Comparison of ENCODE assay signal across 33 cellular contexts in the genomic region with DNA sequence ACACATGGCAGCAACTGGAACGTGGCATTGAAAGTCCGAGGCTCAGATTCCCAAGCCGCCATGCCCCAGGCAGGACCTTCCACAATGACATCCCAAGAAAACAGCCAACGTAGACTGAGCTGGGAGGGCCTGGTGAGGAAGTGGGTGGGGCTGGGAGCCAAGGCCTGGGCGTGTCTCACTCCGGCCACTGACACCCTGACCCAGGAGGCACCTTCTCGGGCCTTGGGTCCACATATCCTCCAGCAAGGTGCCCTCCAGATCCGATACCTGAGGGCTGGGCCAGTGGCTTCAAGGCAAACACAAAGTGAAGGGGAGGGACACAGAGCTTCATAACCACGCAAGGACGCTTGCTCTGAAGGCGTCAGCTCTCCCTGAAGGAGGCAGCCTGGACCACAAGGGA. TPM values are rescaled to one million over a fixed set of nuclear protein-coding genes. Genes with fewer than 3 reads are reported as not detected.
DNase-seq lines count a peak whose midpoint lies in the region; ATAC-seq, FAIRE-seq and TF ChIP-seq lines count a peak whose summit lies in the region.
"Had no signal": no experiment of that assay in that cellular context is flagged by ENCODE, and none has a peak within 500 bp of the region (broad histone marks: within the 10 kb centered on the region; RNA-seq: fewer than 3 reads in every experiment).

No MANE protein-coding gene starts in this region.

- POLR2A ChIA-PET in HepG2 (lab: Yijun Ruan, JAX), result interaction anchor here (1.2 kb wide), 1 partner anchor 9 kb away, joined by 3 read pairs; no protein-coding TSS in a partner anchor

- no peaks in the 10 kb centered on the region for H3K9me3 Mint-ChIP-seq in endodermal cell
- no peaks in the 10 kb centered on the region for H3K9me3 Mint-ChIP-seq in stimulated activated naive CD8-positive, alpha-beta T cell treated with anti-CD3 and anti-CD28 coated beads, Interleukin-15, amount 100 ng/mL, for 72 hours
- H3K9me3 Mint-ChIP-seq: activated naive CD8-positive, alpha-beta T cell treated with anti-CD3 and anti-CD28 coated beads, Interleukin-2, amount 50 U/mL, for 24 hours; activated T-cell treated with anti-CD3 and anti-CD28 coated beads, Interleukin-2, amount 50 U/mL, for 72 hours; central memory CD8-positive, alpha-beta T cell; IgD-negative memory B cell; immature natural killer cell; memory B cell; stimulated activated memory B cell treated with anti-CD40 and anti-IgM and Interleukin-4, amounts not matched to agents 10 μg/mL and 1 μg/mL and 100 μg/mL, for 72 hours; T-helper 1 cell treated with Interleukin-12 subunit alpha and Interleukin-12 subunit beta and Interleukin-4 antibody, amounts not matched to agents 30 μg/mL and 1 μg/mL, for 36 hours had no signal

- no peak for TF ChIP-seq POLR2A in right lobe of liver (IDR thresholded peaks at IDR 0.05)
- TF ChIP-seq POLR2A in HepG2 (IDR thresholded peaks at IDR 0.05; ENCODE audit: insufficient read depth in 1 of 2, low read depth in 2 of 2, low read length in 2 of 2), result no peak

- H3K4me1 ChIP-seq in right lobe of liver, result peaks cover 0 to 29% (median 15%) of the 10 kb centered on the region in 4 donors
- peaks cover 7% of the 10 kb centered on the region; the same call in 1 of the 2 replicates for H3K4me1 ChIP-seq in HepG2 (ENCODE audit: insufficient read depth, low read length)
- no peaks in the 10 kb centered on the region for H3K4me1 ChIP-seq in endodermal cell (ENCODE audit: control insufficient read depth, insufficient read depth, low read length)
- H3K4me1 ChIP-seq in muscle layer of duodenum (ENCODE audit: control insufficient read depth in 1 of 2, insufficient read depth in 2 of 2, low read length in 2 of 2), result peaks cover 8 to 11% of the 10 kb centered on the region in 2 donors
- H3K4me1 ChIP-seq: psoas muscle had no signal

- no peaks in the 10 kb centered on the region for H3K79me2 ChIP-seq in HepG2 (ENCODE audit: insufficient read depth, low read length)

- no peak for FAIRE-seq in HepG2 (lab: Jason Lieb, UNC)

- WGBS in right lobe of liver (ENCODE audit: insufficient coverage, low coverage, low lambda C conversion rate, missing lambda C conversion rate), result 100% methylated on average over 1 of the region's 11 CpGs
- WGBS in HepG2 (ENCODE audit: low lambda C conversion rate), result 97% methylated on average over 4 of the region's 11 CpGs
- WGBS in endodermal cell (ENCODE audit: insufficient coverage in 1 of 2, insufficient read length in 1 of 2), 2 experiments, result 91 to 100% methylated on average over 3 to 11 of the region's 11 CpGs

- peaks cover 4% of the 10 kb centered on the region for H4K20me1 ChIP-seq in HepG2 (ENCODE audit: insufficient read depth, low read length)

- DNase-seq in right lobe of liver, result peak in 2 of 3 donors; percentile 45 to 59
- no peak for DNase-seq in HepG2 (ENCODE audit: low spot score)
- no peak for DNase-seq in endodermal cell
- no peak for DNase-seq in NCI-H82 treated with DMSO at 0.1 percent for 48 hours (lab: John Stamatoyannopoulos, UW; ENCODE audit: unreplicated experiment)
- DNase-seq in sciatic nerve (ENCODE audit: low spot score), result no peak
- no peak for DNase-seq in stimulated activated naive CD8-positive, alpha-beta T cell treated with anti-CD3 and anti-CD28 coated beads, Interleukin-15, amount 100 ng/mL, for 72 hours
- no peak for DNase-seq in OCI-M2 (lab: John Stamatoyannopoulos, UW; ENCODE audit: unreplicated experiment)
- DNase-seq: 8988T; activated CD4-positive, alpha-beta T cell treated with anti-CD3 and anti-CD28 coated beads, Interleukin-2, amount 50 U/mL, for 4 hours; activated CD4-positive, CD25-positive, alpha-beta regulatory T cell; activated naive CD4-positive, alpha-beta T cell; activated naive CD8-positive, alpha-beta T cell treated with anti-CD3 and anti-CD28 coated beads, Interleukin-2, amount 50 U/mL, for 24 hours; activated T-cell treated with anti-CD3 and anti-CD28 coated beads, Interleukin-2, amount 50 U/mL, for 72 hours; CD4-positive, CD25-positive, alpha-beta regulatory T cell; DMS79 treated with DMSO at 0.1 percent for 48 hours; GF-D8; immature natural killer cell; naive thymus-derived CD4-positive, alpha-beta T cell; NCI-H1092 treated with DMSO at 0.1 percent for 48 hours; NCI-H187; NCI-H2171 treated with DMSO at 0.1 percent for 48 hours; NCI-H510A; nucleus accumbens; SK-N-SH had no signal

- no peak overlapping the region for H3K4me3 Mint-ChIP-seq in endodermal cell
- no peak overlapping the region for H3K4me3 Mint-ChIP-seq in stimulated activated naive CD8-positive, alpha-beta T cell treated with anti-CD3 and anti-CD28 coated beads, Interleukin-15, amount 100 ng/mL, for 72 hours
- H3K4me3 Mint-ChIP-seq: activated naive CD8-positive, alpha-beta T cell treated with anti-CD3 and anti-CD28 coated beads, Interleukin-2, amount 50 U/mL, for 24 hours; activated T-cell treated with anti-CD3 and anti-CD28 coated beads, Interleukin-2, amount 50 U/mL, for 72 hours; CD4-positive, CD25-positive, alpha-beta regulatory T cell; central memory CD8-positive, alpha-beta T cell; IgD-negative memory B cell; immature natural killer cell; memory B cell; naive thymus-derived CD4-positive, alpha-beta T cell; stimulated activated memory B cell treated with anti-CD40 and anti-IgM and Interleukin-4, amounts not matched to agents 10 μg/mL and 1 μg/mL and 100 μg/mL, for 72 hours; T-helper 1 cell treated with Interleukin-12 subunit alpha and Interleukin-12 subunit beta and Interleukin-4 antibody, amounts not matched to agents 30 μg/mL and 1 μg/mL, for 36 hours had no signal

- H3K4me2 ChIP-seq in HepG2 (ENCODE audit: low read depth, low read length), result no peak overlapping the region
- H3K4me2 ChIP-seq: SK-N-SH had no signal

- H3K4me1 Mint-ChIP-seq in endodermal cell, result no peaks in the 10 kb centered on the region
- peaks cover 31% of the 10 kb centered on the region for H3K4me1 Mint-ChIP-seq in stimulated activated naive CD8-positive, alpha-beta T cell treated with anti-CD3 and anti-CD28 coated beads, Interleukin-15, amount 100 ng/mL, for 72 hours
- H3K4me1 Mint-ChIP-seq: activated naive CD8-positive, alpha-beta T cell treated with anti-CD3 and anti-CD28 coated beads, Interleukin-2, amount 50 U/mL, for 24 hours; central memory CD8-positive, alpha-beta T cell; immature natural killer cell had no signal

- no peaks in the 10 kb centered on the region for H3K27me3 ChIP-seq in right lobe of liver
- no peaks in the 10 kb centered on the region for H3K27me3 ChIP-seq in HepG2 (ENCODE audit: control insufficient read depth in 1 of 2, insufficient read depth in 2 of 2, low read length in 2 of 2)
- H3K27me3 ChIP-seq in endodermal cell (ENCODE audit: control insufficient read depth, insufficient read depth, low read length, poor library complexity, severe bottlenecking), result no peaks in the 10 kb centered on the region
- H3K27me3 ChIP-seq in muscle layer of duodenum (ENCODE audit: low read depth, low read length), result no peaks in the 10 kb centered on the region
- H3K27me3 ChIP-seq: gastroesophageal sphincter had no signal

- H3K9ac ChIP-seq in HepG2 (ENCODE audit: insufficient read depth, low read depth, low read length) (no peak overlapping the region), endodermal cell (ENCODE audit: extremely low read depth, low read length, poor library complexity, severe bottlenecking) (no peak overlapping the region)
- H3K9ac ChIP-seq: SK-N-SH had no signal

- no peak for TF ChIP-seq EP300 in HepG2 (IDR thresholded peaks at IDR 0.05; ENCODE audit: low read depth in 2 of 2, low read length in 2 of 2)
- TF ChIP-seq EP300 in HepG2 (CRISPR knock-in tag; IDR thresholded peaks at IDR 0.05; ENCODE audit: borderline replicate concordance), result no peak

- peaks cover 29% of the 10 kb centered on the region for H3K36me3 Mint-ChIP-seq in endodermal cell (ENCODE audit: low read depth)
- H3K36me3 Mint-ChIP-seq: immature natural killer cell had no signal

- H3K27ac Mint-ChIP-seq in endodermal cell, result peak overlapping the region; percentile 26
- H3K27ac Mint-ChIP-seq in stimulated activated naive CD8-positive, alpha-beta T cell treated with anti-CD3 and anti-CD28 coated beads, Interleukin-15, amount 100 ng/mL, for 72 hours, result no peak overlapping the region
- H3K27ac Mint-ChIP-seq: activated naive CD8-positive, alpha-beta T cell treated with anti-CD3 and anti-CD28 coated beads, Interleukin-2, amount 50 U/mL, for 24 hours; activated T-cell treated with anti-CD3 and anti-CD28 coated beads, Interleukin-2, amount 50 U/mL, for 72 hours; immature natural killer cell; memory B cell; naive thymus-derived CD4-positive, alpha-beta T cell; stimulated activated memory B cell treated with anti-CD40 and anti-IgM and Interleukin-4, amounts not matched to agents 10 μg/mL and 1 μg/mL and 100 μg/mL, for 72 hours; T-helper 1 cell treated with Interleukin-12 subunit alpha and Interleukin-12 subunit beta and Interleukin-4 antibody, amounts not matched to agents 30 μg/mL and 1 μg/mL, for 36 hours had no signal

- no peak overlapping the region for H3K4me3 ChIP-seq in right lobe of liver
- no peak overlapping the region for H3K4me3 ChIP-seq in HepG2 (replicated peaks in 1 of 3; ENCODE audit: insufficient read depth in 1 of 3, low read depth in 2 of 3, low read length in 3 of 3)
- no peak overlapping the region for H3K4me3 ChIP-seq in endodermal cell (ENCODE audit: low read length)
- H3K4me3 ChIP-seq in muscle layer of duodenum (ENCODE audit: low read depth in 1 of 2, low read length in 2 of 2), result no peak overlapping the region
- H3K4me3 ChIP-seq: gastroesophageal sphincter, psoas muscle had no signal

- CTCF ChIA-PET in HepG2 (lab: Yijun Ruan, JAX; ENCODE audit: low intra/inter-chr PET ratio, low total read pairs), result no interaction called here

- H3K27ac ChIP-seq in right lobe of liver (no peak overlapping the region), HepG2 (ENCODE audit: extremely low read length, insufficient read depth, low read length) (no peak overlapping the region), endodermal cell (ENCODE audit: low read depth, low read length) (no peak overlapping the region), muscle layer of duodenum (ENCODE audit: low read length) (peak overlapping the region; percentile 23)
- H3K27ac ChIP-seq: gastroesophageal sphincter, psoas muscle had no signal

- BruUV-seq in HepG2 (replicated peaks; lab: Mats Ljungman, UMichigan), result no TSS peak

- in situ Hi-C loops in HepG2 (cut with HindIII; ENCODE audit: extremely low pct_ligation_motif_present, low pct_unique_long_range_greater_than_20kb), result no loop called here

- intact Hi-C loops in right lobe of liver (cut with DNase I), result no loop called here
- intact Hi-C loops in HepG2 (cut with micrococcal nuclease; ENCODE audit: unreplicated experiment), result no loop called here
- intact Hi-C loops in sciatic nerve (cut with DNase I), result no loop called here

- H2AFZ ChIP-seq in HepG2 (ENCODE audit: low read length), result no peak overlapping the region

- no peak for TF ChIP-seq CTCF in right lobe of liver (IDR thresholded peaks at IDR 0.05)
- no peak for TF ChIP-seq CTCF in HepG2 (CRISPR knock-in tag; IDR thresholded peaks at IDR 0.05)
- no peak for TF ChIP-seq CTCF in endodermal cell (conservative IDR thresholded peaks at IDR 0.05)

- H3K36me3 ChIP-seq in right lobe of liver, result peaks cover 0 to 8% (median 0%) of the 10 kb centered on the region in 4 donors
- peaks cover 8 to 28% of the 10 kb centered on the region in 2 experiments for H3K36me3 ChIP-seq in HepG2 (replicated peaks in 1 of 2; ENCODE audit: control insufficient read depth in 1 of 2, insufficient read depth in 2 of 2, low read length in 2 of 2)
- H3K36me3 ChIP-seq in endodermal cell (ENCODE audit: control insufficient read depth, insufficient read depth, low read length), result peaks cover 27% of the 10 kb centered on the region
- peaks cover 6 to 14% of the 10 kb centered on the region in 2 donors for H3K36me3 ChIP-seq in muscle layer of duodenum (ENCODE audit: control insufficient read depth in 1 of 2, insufficient read depth in 2 of 2, low read length in 2 of 2)

- no peaks in the 10 kb centered on the region for H3K27me3 Mint-ChIP-seq in endodermal cell (ENCODE audit: insufficient read depth)
- no peaks in the 10 kb centered on the region for H3K27me3 Mint-ChIP-seq in stimulated activated naive CD8-positive, alpha-beta T cell treated with anti-CD3 and anti-CD28 coated beads, Interleukin-15, amount 100 ng/mL, for 72 hours
- H3K27me3 Mint-ChIP-seq: activated naive CD8-positive, alpha-beta T cell treated with anti-CD3 and anti-CD28 coated beads, Interleukin-2, amount 50 U/mL, for 24 hours; CD4-positive, CD25-positive, alpha-beta regulatory T cell; naive thymus-derived CD4-positive, alpha-beta T cell had no signal

- no peak for TF ChIP-seq RAD21 in HepG2 (CRISPR knock-in tag; IDR thresholded peaks at IDR 0.05)

- H3K9me3 ChIP-seq in right lobe of liver (no peaks in the 10 kb centered on the region), HepG2 (ENCODE audit: low read length) (no peaks in the 10 kb centered on the region), endodermal cell (ENCODE audit: control insufficient read depth, low read length) (no peaks in the 10 kb centered on the region), muscle layer of duodenum (ENCODE audit: control insufficient read depth in 1 of 2, low read length in 2 of 2) (no peaks in the 10 kb centered on the region)
- H3K9me3 ChIP-seq: gastroesophageal sphincter, psoas muscle, SK-N-SH had no signal

- ATAC-seq in right lobe of liver (peak in 1 of 4 donors; percentile 3), HepG2 (no peak), sciatic nerve (no peak)
- no peak for ATAC-seq in stimulated activated naive CD8-positive, alpha-beta T cell treated with anti-CD3 and anti-CD28 coated beads, Interleukin-15, amount 100 ng/mL, for 72 hours
- ATAC-seq: activated naive CD8-positive, alpha-beta T cell treated with anti-CD3 and anti-CD28 coated beads, Interleukin-2, amount 50 U/mL, for 24 hours; activated T-cell treated with anti-CD3 and anti-CD28 coated beads, Interleukin-2, amount 50 U/mL, for 72 hours; gastroesophageal sphincter; naive thymus-derived CD4-positive, alpha-beta T cell; psoas muscle; stimulated activated memory B cell treated with anti-CD40 and anti-IgM and Interleukin-4, amounts not matched to agents 10 μg/mL and 1 μg/mL and 100 μg/mL, for 72 hours had no signal

RNA-seq across cellular contexts. Expression of gene RAB20, which starts 43.0 kb away (rescaled TPM):
- 10 to 100 TPM; 12.5 to 47.2 (median 36.3) TPM for total RNA-seq in right lobe of liver
- total RNA-seq in HepG2 (2016; rRNA removed; fragmentation: Illumina TruSeq; extraction: Trizol), result 15.2 and 15.6 TPM in 2 replicates
- 5.8 and 6.2 TPM in 2 replicates for total RNA-seq in HepG2 (2016; cell fraction: cytosol; rRNA removed; fragmentation: Illumina TruSeq; extraction: Trizol; ENCODE audit: low read depth)
- 13.5 and 15.3 TPM in 2 replicates for total RNA-seq in HepG2 (2016; cell fraction: insoluble cytoplasmic fraction; rRNA removed; fragmentation: Illumina TruSeq; extraction: Trizol)
- 12.0 and 13.1 TPM in 2 replicates for total RNA-seq in HepG2 (2016; cell fraction: membrane; rRNA removed; fragmentation: Illumina TruSeq; extraction: Trizol)
- total RNA-seq in HepG2 (2016; cell fraction: nucleus; rRNA removed; fragmentation: Illumina TruSeq; extraction: Trizol), result 6.5 and 7.9 TPM in 2 replicates
- 27.3 and 30.5 TPM in 2 replicates for polyA plus RNA-seq in HepG2 (2011; rRNA removed)
- 28.4 and 39.0 TPM in 2 replicates for polyA plus RNA-seq in HepG2 (2011; cell fraction: cytosol; rRNA removed)
- 12.0 and 13.8 TPM in 2 replicates for polyA plus RNA-seq in HepG2 (2011; cell fraction: nucleus; rRNA removed)
- 14.6 and 20.9 TPM in 2 replicates for polyA plus RNA-seq in HepG2 (2012)
- polyA plus RNA-seq in HepG2 (2016; cell fraction: cytosol; fragmentation: Illumina TruSeq; extraction: Trizol; ENCODE audit: low read depth), result 4.5 and 5.9 TPM in 2 replicates
- 13.3 and 15.2 TPM in 2 replicates for polyA plus RNA-seq in HepG2 (2016; cell fraction: insoluble cytoplasmic fraction; fragmentation: Illumina TruSeq; extraction: Trizol; ENCODE audit: low read depth)
- polyA plus RNA-seq in HepG2 (2016; cell fraction: membrane; fragmentation: Illumina TruSeq; extraction: Trizol; ENCODE audit: low read depth), result 7.5 and 8.5 TPM in 2 replicates
- 9.6 and 9.8 TPM in 2 replicates for polyA plus RNA-seq in HepG2 (2016; cell fraction: nucleus; fragmentation: Illumina TruSeq; extraction: Trizol; ENCODE audit: insufficient read depth, low read depth)
- 7.5 and 23.0 TPM in 2 replicates for polyA minus RNA-seq in HepG2 (2011; rRNA and poly(A)+ RNA removed; ENCODE audit: low replicate concordance)
- polyA minus RNA-seq in HepG2 (2011; cell fraction: cytosol; rRNA and poly(A)+ RNA removed), result 12.6 and 15.1 TPM in 2 replicates
- 8.2 TPM in 2 replicates for polyA minus RNA-seq in HepG2 (2011; cell fraction: nucleus; rRNA and poly(A)+ RNA removed)
- 10 to 100 TPM; 12.6 to 14.2 TPM for total RNA-seq in endodermal cell
- polyA plus RNA-seq in endodermal cell (2013, experiment 1 of 2), result 5.4 TPM
- polyA plus RNA-seq in endodermal cell (2013, experiment 2 of 2), result 6.1 TPM
- total RNA-seq in sciatic nerve, result 23.8 TPM
- total RNA-seq: CD4-positive, CD25-positive, alpha-beta regulatory T cell; OCI-LY7 had no signal

Comparison
In these comparisons a context has a peak if more than half of its experiments do, and no peak if none do; other contexts are left out.
1. DNase-seq: peak in right lobe of liver (2 of 3); none in HepG2 (single experiment), endodermal cell (single experiment), NCI-H82 treated with DMSO at 0.1 percent for 48 hours (single experiment), sciatic nerve (single experiment), stimulated activated naive CD8-positive, alpha-beta T cell treated with anti-CD3 and anti-CD28 coated beads, Interleukin-15, amount 100 ng/mL, for 72 hours (0 of 2) and OCI-M2 (single experiment).